In genomic region chr20:32018269-32019155, GRCh38 we compare ENCODE assay signal across 8 cellular contexts. TPM values are rescaled to one million over a fixed set of nuclear protein-coding genes. Genes with fewer than 3 reads are reported as not detected.
DNase-seq lines count a peak whose midpoint lies in the region; ATAC-seq and TF ChIP-seq lines count a peak whose summit lies in the region.

No MANE protein-coding gene starts in this region.

- H3K9me3 ChIP-seq in A673 (ENCODE audit: low read depth, low read length, poor library complexity, severe bottlenecking) (no peaks in the 10 kb centered on the region), esophagus squamous epithelium (no peaks in the 10 kb centered on the region), ovary (no peaks in the 10 kb centered on the region), uterus (no peaks in the 10 kb centered on the region)

- BruUV-seq in A673 (replicated peaks; lab: Mats Ljungman, UMichigan), result no TSS peak

- no peak overlapping the region for H3K27ac ChIP-seq in A673 (ENCODE audit: low read depth, low read length, poor library complexity, severe bottlenecking)
- peak overlapping the region in 2 of 4 donors; percentile 39 to 65 for H3K27ac ChIP-seq in esophagus squamous epithelium
- no peak overlapping the region for H3K27ac ChIP-seq in ovary
- H3K27ac ChIP-seq in uterus, result no peak overlapping the region

- H3K4me3 ChIP-seq in A673 (ENCODE audit: low read depth, low read length, poor library complexity, severe bottlenecking), result peak overlapping the region; percentile 49
- H3K4me3 ChIP-seq in H7 (ENCODE audit: insufficient read depth, low read depth, low read length), result peak overlapping the region; percentile 50
- H3K4me3 ChIP-seq in esophagus squamous epithelium, result peak overlapping the region; percentile 56 to 74 (median 58)
- H3K4me3 ChIP-seq in ovary, result peak overlapping the region; percentile 28
- peak overlapping the region; percentile 18 to 22 for H3K4me3 ChIP-seq in uterus

- DNase-seq in A673 (ENCODE audit: low spot score), result peak; percentile 49
- DNase-seq in H7, result peak; percentile 99
- DNase-seq in NCI-H524 (lab: John Stamatoyannopoulos, UW), result peak; percentile 87 to 90
- peak; percentile 6 for DNase-seq in activated CD8-positive, alpha-beta memory T cell treated with anti-CD3 and anti-CD28 coated beads, Interleukin-2, amount 50 U/mL, for 24 hours (ENCODE audit: extremely low read depth)
- no peak for DNase-seq in esophagus squamous epithelium (lab: John Stamatoyannopoulos, UW)
- DNase-seq in ovary, result peak in 4 of 5 donors; percentile 31 to 56 (median 42)
- peak; percentile 35 to 43 for DNase-seq in uterus

- TF ChIP-seq POLR2A in esophagus squamous epithelium (IDR thresholded peaks at IDR 0.05) (no peak), ovary (IDR thresholded peaks at IDR 0.05) (no peak), uterus (IDR thresholded peaks at IDR 0.05) (no peak)

- CTCF ChIA-PET in A673 (lab: Charles Lee), result interaction anchor here (1.2 kb wide), 1 partner anchor 12 kb away, joined by 3 read pairs; no protein-coding TSS in a partner anchor

- POLR2A ChIA-PET in A673 (lab: Charles Lee; ENCODE audit: low non-redundant PET), result no interaction called here

- TF ChIP-seq EP300 in ovary (IDR thresholded peaks at IDR 0.05), result no peak

- H3K27me3 ChIP-seq in A673 (replicated peaks; ENCODE audit: insufficient read depth, low read depth, low read length, poor library complexity), result peaks cover 45% of the 10 kb centered on the region
- H3K27me3 ChIP-seq in H7 (ENCODE audit: control insufficient read depth, insufficient read depth, low read length), result peaks cover 12% of the 10 kb centered on the region
- H3K27me3 ChIP-seq in esophagus squamous epithelium, result peaks cover 0 to 94% (median 7%) of the 10 kb centered on the region in 4 donors
- H3K27me3 ChIP-seq in ovary, result peaks cover 2% of the 10 kb centered on the region
- peaks cover 4 to 25% of the 10 kb centered on the region in 2 donors for H3K27me3 ChIP-seq in uterus

- intact Hi-C loops in A673 (cut with micrococcal nuclease; ENCODE audit: unreplicated experiment), result loop anchor here (5.0 kb wide), 1 partner anchor 56 kb away; no protein-coding TSS in a partner anchor
- intact Hi-C loops in esophagus squamous epithelium (cut with DNase I), result no loop called here
- intact Hi-C loops in ovary (cut with DNase I), result no loop called here
- intact Hi-C loops in uterus (cut with DNase I; ENCODE audit: low total_unique reads), result no loop called here

- H3K36me3 ChIP-seq in A673 (ENCODE audit: insufficient read depth, low read length, poor library complexity, severe bottlenecking) (no peaks in the 10 kb centered on the region), H7 (replicated peaks; ENCODE audit: control insufficient read depth, insufficient read depth, low read length) (no peaks in the 10 kb centered on the region), esophagus squamous epithelium (no peaks in the 10 kb centered on the region), ovary (no peaks in the 10 kb centered on the region), uterus (no peaks in the 10 kb centered on the region)

- H3K4me1 ChIP-seq in A673 (ENCODE audit: insufficient read depth, low read length, poor library complexity, severe bottlenecking) (peaks cover 5% of the 10 kb centered on the region), esophagus squamous epithelium (peaks cover 13 to 36% (median 14%) of the 10 kb centered on the region in 3 donors), ovary (ENCODE audit: insufficient read depth) (peaks cover 1% of the 10 kb centered on the region), uterus (peaks cover 0 to 10% of the 10 kb centered on the region in 2 donors)

- ATAC-seq in GM19463 (IDR thresholded peaks at IDR 0.05; ENCODE audit: unreplicated experiment), result no peak

- 1 to 10% methylated on average over 10 to 14 of the region's 67 CpGs for WGBS in esophagus squamous epithelium, 2 donors
- WGBS in ovary, 3 donors, result 1 to 2% (median 1%) methylated on average over 35 to 67 of the region's 67 CpGs

- TF ChIP-seq CTCF in A673 (conservative IDR thresholded peaks at IDR 0.05; ENCODE audit: low read depth, low read length) (peak; percentile 11; the same call in 1 of the 2 replicates), esophagus squamous epithelium (IDR thresholded peaks at IDR 0.05) (no peak), ovary (IDR thresholded peaks at IDR 0.05) (no peak), uterus (IDR thresholded peaks at IDR 0.05) (no peak)

RNA-seq across cellular contexts. Expression of gene CCM2L, which starts 8.3 kb away (rescaled TPM):
- total RNA-seq in A673 (2021) (0.22 TPM in 1 of 2 replicates, not detected in the other), esophagus squamous epithelium (1 to 10 TPM in 3 of 4 donors, under 1 TPM in 1; 0.80 to 4.8 (median 3.1) TPM), ovary (1 to 10 TPM; 1.4 to 9.5 (median 2.6) TPM), uterus (10 to 100 TPM in 2 of 4 donors, 1 to 10 TPM in 2; 3.5 to 21.9 (median 10.0) TPM)
- total RNA-seq in H7 (2014; rRNA removed; shearing (Covaris generic)), result 8.3 and 10.6 TPM in 2 replicates
- 1 to 10 TPM; 8.9 to 9.9 TPM for polyA plus RNA-seq in ovary

RNA-seq across cellular contexts. Expression of gene HCK, which starts 33.5 kb away (rescaled TPM):
- total RNA-seq in A673 (2021) (not detected in 2 replicates), esophagus squamous epithelium (10 to 100 TPM in 2 of 4 donors, 1 to 10 TPM in 2; 3.0 to 16.9 (median 6.7) TPM), ovary (10 to 100 TPM in 1 of 7 donors, 1 to 10 TPM in 6; 1.7 to 11.4 (median 3.3) TPM), uterus (1 to 10 TPM; 1.3 to 7.0 (median 4.1) TPM)
- 0.70 and 0.76 TPM in 2 replicates for total RNA-seq in H7 (2014; rRNA removed; shearing (Covaris generic))
- polyA plus RNA-seq in ovary, result 1 to 10 TPM; 3.4 to 8.9 TPM

RNA-seq across cellular contexts. Expression of gene XKR7, which starts 50.6 kb away (rescaled TPM):
- total RNA-seq in A673 (2021) (0.04 TPM in 1 of 2 replicates, not detected in the other), esophagus squamous epithelium (not detected), ovary (not detected), uterus (under 1 TPM in 1 of 4 donors, not detected in 3; 0.14 TPM)
- total RNA-seq in H7 (2014; rRNA removed; shearing (Covaris generic)), result 0.63 and 0.73 TPM in 2 replicates
- polyA plus RNA-seq in ovary, result not detected
